In the genomic region with DNA sequence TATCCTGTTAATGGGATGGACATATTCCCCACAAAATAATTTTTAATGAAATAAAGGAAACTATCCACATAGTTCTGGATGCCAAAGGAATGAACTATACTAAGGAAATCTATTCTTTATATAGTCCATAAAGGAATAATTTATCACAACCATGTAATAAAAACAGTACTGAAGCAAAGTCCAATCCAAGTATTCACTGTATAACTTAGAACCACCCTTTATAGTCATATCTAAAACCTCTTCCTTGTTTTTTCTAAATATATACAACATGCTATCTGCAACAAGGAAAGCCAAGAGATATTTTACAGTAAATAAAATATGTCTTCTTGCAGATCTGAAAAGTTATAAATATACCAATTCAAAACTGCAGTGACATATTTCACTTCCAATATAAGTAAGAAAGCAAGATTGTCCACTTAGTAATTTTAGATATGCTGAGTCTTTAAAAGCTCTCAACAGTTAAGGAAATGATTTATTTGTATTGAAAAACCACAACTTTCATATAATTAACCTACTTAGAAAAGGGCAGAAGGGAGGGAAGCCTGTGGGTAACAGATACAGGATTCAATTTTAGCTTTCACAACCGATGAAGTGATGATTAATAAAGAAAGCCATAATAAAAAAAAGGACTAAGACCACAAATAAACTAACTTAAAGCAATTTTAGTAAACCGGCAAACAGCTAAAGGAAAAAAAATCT, we compare ENCODE assay signal across 14 cellular contexts. TPM values are rescaled to one million over a fixed set of nuclear protein-coding genes. Genes with fewer than 3 reads are reported as not detected.
DNase-seq lines count a peak whose midpoint lies in the region; ATAC-seq and TF ChIP-seq lines count a peak whose summit lies in the region.
"Had no signal": no experiment of that assay in that cellular context is flagged by ENCODE, and none has a peak within 500 bp of the region (broad histone marks: within the 10 kb centered on the region; RNA-seq: fewer than 3 reads in every experiment).

No MANE protein-coding gene starts in this region.

- no peaks in the 10 kb centered on the region for H3K9me3 Mint-ChIP-seq in activated T-cell treated with anti-CD3 and anti-CD28 coated beads, Interleukin-2, amount 50 U/mL, for 4 hours
- H3K9me3 Mint-ChIP-seq in stimulated activated naive CD8-positive, alpha-beta T cell treated with anti-CD3 and anti-CD28 coated beads, Interleukin-15, amount 100 ng/mL, for 72 hours = no peaks in the 10 kb centered on the region
- H3K9me3 Mint-ChIP-seq in HFFc6 = no peaks in the 10 kb centered on the region
- H3K9me3 Mint-ChIP-seq: neural progenitor cell had no signal

- H3K4me3 Mint-ChIP-seq in activated T-cell treated with anti-CD3 and anti-CD28 coated beads, Interleukin-2, amount 50 U/mL, for 4 hours = peak overlapping the region; percentile 56
- peak overlapping the region; percentile 33 to 48 for H3K4me3 Mint-ChIP-seq in stimulated activated naive CD8-positive, alpha-beta T cell treated with anti-CD3 and anti-CD28 coated beads, Interleukin-15, amount 100 ng/mL, for 72 hours
- no peak overlapping the region for H3K4me3 Mint-ChIP-seq in HFFc6
- H3K4me3 Mint-ChIP-seq: neural progenitor cell had no signal

- intact Hi-C loops in colonic mucosa (cut with DNase I) = no loop called here

- H3K27ac ChIP-seq in colonic mucosa = peak overlapping the region; percentile 64
- H3K27ac ChIP-seq: A549, left lung, neural progenitor cell had no signal

- TF ChIP-seq CTCF in colonic mucosa (IDR thresholded peaks at IDR 0.05) = no peak
- TF ChIP-seq CTCF in HFFc6 (IDR thresholded peaks at IDR 0.05) = no peak

- no peaks in the 10 kb centered on the region for H3K36me3 ChIP-seq in colonic mucosa
- H3K36me3 ChIP-seq: left lung, neural progenitor cell had no signal

- peak overlapping the region in 1 of 2 donors; percentile 36 for H3K9ac ChIP-seq in colonic mucosa (ENCODE audit: low read depth in 2 of 2, low read length in 2 of 2)
- H3K9ac ChIP-seq: neural progenitor cell had no signal

- DNase-seq in activated T-cell treated with anti-CD3 and anti-CD28 coated beads, Interleukin-2, amount 50 U/mL, for 4 hours = no peak
- DNase-seq in activated T-cell treated with anti-CD3 and anti-CD28 coated beads, Interleukin-2, amount 50 U/mL, for 48 hours = no peak
- DNase-seq in colonic mucosa = no peak
- DNase-seq in stimulated activated naive CD8-positive, alpha-beta T cell treated with anti-CD3 and anti-CD28 coated beads, Interleukin-15, amount 100 ng/mL, for 72 hours = no peak
- no peak for DNase-seq in HFFc6
- DNase-seq in NCI-H1092 treated with DMSO at 0.1 percent for 48 hours (lab: John Stamatoyannopoulos, UW) = no peak
- DNase-seq: activated CD4-positive, alpha-beta T cell treated with anti-CD3 and anti-CD28 coated beads, Interleukin-2, amount 50 U/mL, for 48 hours; hippocampal formation; left lung; NCI-H1092 had no signal

- peak; percentile 34 to 81 for ATAC-seq in activated T-cell treated with anti-CD3 and anti-CD28 coated beads, Interleukin-2, amount 50 U/mL, for 4 hours
- ATAC-seq in HG03196 (IDR thresholded peaks at IDR 0.05; ENCODE audit: unreplicated experiment) (peak; percentile 73), GM18498 (IDR thresholded peaks at IDR 0.05; ENCODE audit: unreplicated experiment) (no peak)
- ATAC-seq in stimulated activated naive CD8-positive, alpha-beta T cell treated with anti-CD3 and anti-CD28 coated beads, Interleukin-15, amount 100 ng/mL, for 72 hours = peak; percentile 83
- ATAC-seq: A549, left lung had no signal

- no peaks in the 10 kb centered on the region for H3K27me3 Mint-ChIP-seq in activated T-cell treated with anti-CD3 and anti-CD28 coated beads, Interleukin-2, amount 50 U/mL, for 4 hours (ENCODE audit: low read depth)
- no peaks in the 10 kb centered on the region for H3K27me3 Mint-ChIP-seq in stimulated activated naive CD8-positive, alpha-beta T cell treated with anti-CD3 and anti-CD28 coated beads, Interleukin-15, amount 100 ng/mL, for 72 hours
- H3K27me3 Mint-ChIP-seq in HFFc6 (ENCODE audit: insufficient read depth) = no peaks in the 10 kb centered on the region; the same call in none of the 2 replicates

- peaks cover 11% of the 10 kb centered on the region for H3K36me3 Mint-ChIP-seq in activated T-cell treated with anti-CD3 and anti-CD28 coated beads, Interleukin-2, amount 50 U/mL, for 4 hours (ENCODE audit: insufficient read depth)
- no peaks in the 10 kb centered on the region for H3K36me3 Mint-ChIP-seq in HFFc6 (ENCODE audit: low read depth)
- H3K36me3 Mint-ChIP-seq: neural progenitor cell had no signal

- H3K4me3 ChIP-seq in colonic mucosa = no peak overlapping the region
- H3K4me3 ChIP-seq: A549, left lung, neural progenitor cell had no signal

- no peaks in the 10 kb centered on the region for H3K4me1 ChIP-seq in colonic mucosa
- H3K4me1 ChIP-seq: neural progenitor cell had no signal

- no peaks in the 10 kb centered on the region for H3K27me3 ChIP-seq in colonic mucosa
- H3K27me3 ChIP-seq: left lung had no signal

- H3K4me1 Mint-ChIP-seq in activated T-cell treated with anti-CD3 and anti-CD28 coated beads, Interleukin-2, amount 50 U/mL, for 4 hours (ENCODE audit: low read depth) = peaks cover 75% of the 10 kb centered on the region
- H3K4me1 Mint-ChIP-seq in stimulated activated naive CD8-positive, alpha-beta T cell treated with anti-CD3 and anti-CD28 coated beads, Interleukin-15, amount 100 ng/mL, for 72 hours = peaks cover 70% of the 10 kb centered on the region
- H3K4me1 Mint-ChIP-seq in HFFc6 (ENCODE audit: low read depth) = no peaks in the 10 kb centered on the region
- H3K4me1 Mint-ChIP-seq: neural progenitor cell had no signal

- H3K27ac Mint-ChIP-seq in stimulated activated naive CD8-positive, alpha-beta T cell treated with anti-CD3 and anti-CD28 coated beads, Interleukin-15, amount 100 ng/mL, for 72 hours = no peak overlapping the region
- H3K27ac Mint-ChIP-seq in HFFc6 = no peak overlapping the region
- H3K27ac Mint-ChIP-seq: neural progenitor cell had no signal

- H3K9me3 ChIP-seq in colonic mucosa = no peaks in the 10 kb centered on the region
- H3K9me3 ChIP-seq: A549, left lung had no signal

RNA-seq across cellular contexts. Expression of a gene that starts 8.0 kb away (rescaled TPM):
- 1 to 10 TPM; 1.3 to 2.0 (median 1.7) TPM for total RNA-seq in activated T-cell treated with anti-CD3 and anti-CD28 coated beads, Interleukin-2, amount 50 U/mL, for 4 hours
- total RNA-seq in colonic mucosa = 10 to 100 TPM; 74.8 to 96.0 TPM
- total RNA-seq in HFFc6 (2021; fragmentation: NEBNext Ultra II Directional; extraction: Animal tissue kit (Norgen Biotek cat#: 25700)) = under 1 TPM; 0.07 to 0.26 (median 0.11) TPM

Comparison
In these comparisons a context has a peak if more than half of its experiments do, and no peak if none do; other contexts are left out.
1. RNA of a gene that starts 8.0 kb away (total RNA-seq): 74.8 to 96.0 TPM in colonic mucosa; 1.3 to 2.0 TPM in activated T-cell treated with anti-CD3 and anti-CD28 coated beads, Interleukin-2, amount 50 U/mL, for 4 hours and 0.07 to 0.26 TPM in HFFc6; every median in the first group is over 10 times any median in the second.